ENCODE assay signal across 8 cellular contexts in the genomic region with DNA sequence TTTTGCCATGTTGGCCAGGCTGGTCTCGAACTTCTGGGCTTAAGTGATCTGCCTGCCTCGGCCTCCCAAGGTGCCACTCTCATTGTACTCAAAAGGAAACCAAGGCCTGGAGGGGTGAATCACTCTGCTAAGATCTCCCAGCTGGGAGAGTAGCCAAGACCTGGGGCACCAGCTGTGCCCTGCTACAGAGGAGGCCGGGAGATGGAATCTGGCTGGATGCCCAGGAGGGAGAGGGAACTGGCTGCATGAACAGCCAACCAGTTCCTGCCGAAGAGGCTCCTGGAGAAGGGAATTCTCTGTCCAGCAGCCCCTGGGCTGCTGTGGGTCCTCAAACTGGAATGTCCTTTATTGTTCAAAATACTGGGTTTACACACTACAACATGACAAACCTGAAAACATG.
DNase-seq lines count a peak whose midpoint lies in the region; ATAC-seq and TF ChIP-seq lines count a peak whose summit lies in the region.

No MANE protein-coding gene starts in this region.

- H4K20me1 ChIP-seq in OCI-LY7 (ENCODE audit: insufficient read depth, low read length): no peaks in the 10 kb centered on the region

- TF ChIP-seq CTCF in breast epithelium (IDR thresholded peaks at IDR 0.05) (no peak), OCI-LY7 (conservative IDR thresholded peaks at IDR 0.05; ENCODE audit: low read length) (no peak)

- H3K9me3 ChIP-seq in breast epithelium (no peaks in the 10 kb centered on the region), OCI-LY7 (ENCODE audit: low read length) (no peaks in the 10 kb centered on the region)

- H3K79me2 ChIP-seq in OCI-LY7 (ENCODE audit: insufficient read depth, low read depth, low read length): no peaks in the 10 kb centered on the region

- H2AFZ ChIP-seq in OCI-LY7 (ENCODE audit: low read length): no peak overlapping the region

- H3K27ac ChIP-seq in breast epithelium: peak overlapping the region; percentile 56 to 72
- no peak overlapping the region for H3K27ac ChIP-seq in OCI-LY7 (ENCODE audit: low read depth, low read length, poor library complexity, severe bottlenecking)

- intact Hi-C loops in breast epithelium (cut with DNase I; ENCODE audit: low total_unique reads): no loop called here
- intact Hi-C loops in OCI-LY7 (cut with micrococcal nuclease; ENCODE audit: unreplicated experiment): no loop called here

- H3K4me2 ChIP-seq in OCI-LY7 (ENCODE audit: low read length): no peak overlapping the region

- CTCF ChIA-PET in OCI-LY7 (lab: Charles Lee; ENCODE audit: unreplicated experiment): no interaction called here

- peak; percentile 99 for DNase-seq in DMS 273 (lab: John Stamatoyannopoulos, UW; ENCODE audit: unreplicated experiment)
- peak; percentile 95 for DNase-seq in NCI-H2171 (lab: John Stamatoyannopoulos, UW)
- peak; percentile 97 to 98 for DNase-seq in breast epithelium (ENCODE audit: low spot score in 2 of 2)
- peak; percentile 96 for DNase-seq in kidney tubule cell (ENCODE audit: low spot score)
- no peak for DNase-seq in OCI-LY7 (ENCODE audit: low spot score)
- DNase-seq in activated T-cell treated with anti-CD3 and anti-CD28 coated beads, Interleukin-2, amount 50 U/mL, for 48 hours: no peak

- no peak for ATAC-seq in GM19467 (IDR thresholded peaks at IDR 0.05; ENCODE audit: unreplicated experiment)
- no peak for ATAC-seq in HG03457 (IDR thresholded peaks at IDR 0.05; ENCODE audit: unreplicated experiment)

- no peak for TF ChIP-seq POLR2A in breast epithelium (IDR thresholded peaks at IDR 0.05)

- H3K4me3 ChIP-seq in breast epithelium (no peak overlapping the region), OCI-LY7 (ENCODE audit: low read depth, low read length, poor library complexity, severe bottlenecking) (no peak overlapping the region)

- no TSS peak for BruUV-seq in OCI-LY7 (replicated peaks; lab: Mats Ljungman, UMichigan)

- H3K27me3 ChIP-seq in breast epithelium: no peaks in the 10 kb centered on the region

- POLR2A ChIA-PET in OCI-LY7 (lab: Charles Lee): no interaction called here

- H3K36me3 ChIP-seq in breast epithelium: no peaks in the 10 kb centered on the region
- no peaks in the 10 kb centered on the region for H3K36me3 ChIP-seq in OCI-LY7 (ENCODE audit: insufficient read depth, low read length)

- H3K4me1 ChIP-seq in breast epithelium: peaks cover 2 to 36% of the 10 kb centered on the region in 2 donors
- H3K4me1 ChIP-seq in OCI-LY7 (ENCODE audit: insufficient read depth, low read length, poor library complexity, severe bottlenecking): no peaks in the 10 kb centered on the region

- no peaks in the 10 kb centered on the region for H3K9me2 ChIP-seq in OCI-LY7 (ENCODE audit: insufficient read depth, low read length)

Comparison
In these comparisons a context has a peak if more than half of its experiments do, and no peak if none do; other contexts are left out.
1. DNase-seq: peak in DMS 273 (single experiment), NCI-H2171 (single experiment), breast epithelium (2 of 2) and kidney tubule cell (single experiment); none in OCI-LY7 (single experiment) and activated T-cell treated with anti-CD3 and anti-CD28 coated beads, Interleukin-2, amount 50 U/mL, for 48 hours (0 of 2).